Comparison of ENCODE assay signal across 17 cellular contexts in genomic region chr11:69385466-69385820, GRCh38.
"Had no signal": no experiment of that assay in that cellular context is flagged by ENCODE, and none has a peak within 500 bp of the region (broad histone marks: within the 10 kb centered on the region; RNA-seq: fewer than 3 reads in every experiment).

No MANE protein-coding gene starts in this region.

- H3K4me3 ChIP-seq: breast epithelium, hepatocyte, lower lobe of right lung, right atrium auricular region, suprapubic skin had no signal

- H3K27ac ChIP-seq: breast epithelium, hepatocyte, lower lobe of right lung, right atrium auricular region, suprapubic skin had no signal

- H3K4me1 ChIP-seq: breast epithelium, lower lobe of right lung, right atrium auricular region had no signal

- H3K9me3 ChIP-seq: SK-N-SH had no signal

- H3K36me3 ChIP-seq: breast epithelium, lower lobe of right lung, right atrium auricular region, suprapubic skin had no signal

- H3K27me3 ChIP-seq: breast epithelium, hepatocyte, right atrium auricular region, suprapubic skin had no signal

- DNase-seq: activated CD4-positive, alpha-beta T cell treated with anti-CD3 and anti-CD28 coated beads, Interleukin-2, amount 50 U/mL, for 4 hours; activated naive CD4-positive, alpha-beta T cell treated with Interleukin-2 at 50 U/mL for 16 hours; cerebellar nuclear complex; foreskin fibroblast; lower lobe of right lung; occipital lobe; SHP77; T-helper 1 cell; T-helper 9 cell; trophoblast cell had no signal

- ATAC-seq: left colon; lower lobe of right lung; natural killer cell treated with Interleukin-12 subunit alpha and Interleukin-12 subunit beta and Interleukin-15 and Interleukin-18, amount 100 ng/mL, for 72 hours had no signal
